ENCODE assay signal across 1 cellular context in the genomic region with DNA sequence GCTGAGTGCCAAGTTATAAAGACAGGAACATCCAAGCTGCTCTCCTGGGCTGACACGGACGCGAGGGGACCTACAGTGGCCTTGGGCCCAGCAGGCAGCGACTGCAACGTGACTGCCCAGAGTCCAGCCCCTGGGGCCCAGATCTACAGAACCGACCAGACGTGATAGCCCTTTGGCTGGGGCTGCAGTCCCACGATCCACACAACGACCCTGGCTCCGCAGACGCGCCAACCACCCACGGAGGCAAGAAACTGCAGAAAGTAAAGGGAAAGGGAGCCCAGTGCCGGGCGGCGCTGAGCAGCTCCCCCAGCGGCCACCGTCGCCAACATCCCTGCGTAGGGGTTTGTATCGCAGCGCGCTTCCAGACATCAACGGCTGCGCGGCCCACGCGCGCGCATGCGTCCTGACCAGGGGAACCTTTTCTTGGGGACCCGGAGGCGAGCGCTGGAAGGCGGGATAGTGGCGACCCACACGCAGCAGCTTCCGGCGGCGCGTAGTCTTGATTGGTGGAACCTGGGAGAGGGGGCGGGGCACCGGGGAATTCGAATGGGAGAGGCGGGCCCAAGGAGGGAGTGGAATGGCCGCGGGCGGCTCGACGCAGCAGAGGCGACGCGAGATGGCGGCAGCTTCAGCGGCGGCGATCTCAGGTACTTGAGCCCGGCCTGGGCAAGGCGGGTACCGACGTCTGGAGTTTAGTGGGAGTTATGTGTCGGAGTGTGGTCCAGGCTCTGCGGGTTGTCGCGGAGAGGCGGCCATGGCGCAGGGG.
TF ChIP-seq lines count a peak whose summit lies in the region.

A gene (plus strand): TSS at position 569 of the 766 bp plus-strand sequence. CDS start 9 bp downstream, at position 578.

TF ChIP-seq in HepG2, 621 proteins besides CTCF, POLR2A, EP300 and RAD21 (continued from another document and continues in another):
- TF ChIP-seq RXRA (CRISPR knock-in tag; IDR thresholded peaks at IDR 0.05) (peak; percentile 67; the same call in 1 of the 2 replicates), ZNF558 (CRISPR knock-in tag; IDR thresholded peaks at IDR 0.05; ENCODE audit: borderline replicate concordance) (peak; percentile 81; the same call in 1 of the 2 replicates), SMARCC2 (IDR thresholded peaks at IDR 0.05) (no peak), MZF1 (CRISPR knock-in tag; IDR thresholded peaks at IDR 0.05; ENCODE audit: borderline replicate concordance) (no peak; the same call in 1 of the 2 replicates), ISX (CRISPR knock-in tag; conservative IDR thresholded peaks at IDR 0.05) (0 out of 2 replicates have a peak, but pooled peaks have one; percentile 52), KDM5A (IDR thresholded peaks at IDR 0.05; ENCODE audit: borderline replicate concordance, low read length) (peak; percentile 92), JDP2 (CRISPR knock-in tag; IDR thresholded peaks at IDR 0.05; ENCODE audit: borderline replicate concordance) (no peak), GTF2F1 (IDR thresholded peaks at IDR 0.05; ENCODE audit: low read length) (0 out of 2 replicates have a peak, but pooled peaks have one; percentile 20), CHD2 (IDR thresholded peaks at IDR 0.05; ENCODE audit: low read depth, low read length) (peak; percentile 65; the same call in 1 of the 2 replicates), SAFB2 (CRISPR knock-in tag; IDR thresholded peaks at IDR 0.05; ENCODE audit: borderline replicate concordance, low read depth) (peak; percentile 92; the same call in 1 of the 2 replicates), GZF1 (CRISPR knock-in tag; IDR thresholded peaks at IDR 0.05) (no peak), ZNF737 (CRISPR knock-in tag; IDR thresholded peaks at IDR 0.05; ENCODE audit: borderline replicate concordance) (no peak), ZNF234 (CRISPR knock-in tag; conservative IDR thresholded peaks at IDR 0.05) (peak; percentile 62; the same call in 1 of the 2 replicates), NCOA1 (CRISPR knock-in tag; IDR thresholded peaks at IDR 0.05) (peak; percentile 83; the same call in 1 of the 2 replicates), HDAC1 (CRISPR knock-in tag; IDR thresholded peaks at IDR 0.05) (peak; percentile 98), ZNF550 (CRISPR knock-in tag; IDR thresholded peaks at IDR 0.05; ENCODE audit: borderline replicate concordance) (0 out of 2 replicates have a peak, but pooled peaks have one; percentile 72), ZNF225 (CRISPR knock-in tag; IDR thresholded peaks at IDR 0.05) (peak; percentile 30; the same call in 1 of the 2 replicates), ZNF232 (CRISPR knock-in tag; IDR thresholded peaks at IDR 0.05; ENCODE audit: borderline replicate concordance) (no peak), SP5 (CRISPR knock-in tag; IDR thresholded peaks at IDR 0.05; ENCODE audit: borderline replicate concordance, low read depth) (peak; percentile 99), REXO4 (CRISPR knock-in tag; IDR thresholded peaks at IDR 0.05; ENCODE audit: borderline replicate concordance) (no peak), NFYC (CRISPR knock-in tag; IDR thresholded peaks at IDR 0.05) (peak; percentile 96), MIER3 (CRISPR knock-in tag; IDR thresholded peaks at IDR 0.05; ENCODE audit: borderline replicate concordance) (peak; percentile 72), DNMT3B (CRISPR knock-in tag; conservative IDR thresholded peaks at IDR 0.05) (no peak), PHB2 (IDR thresholded peaks at IDR 0.05; ENCODE audit: partially characterized antibody) (no peak), NFIC (IDR thresholded peaks at IDR 0.05; ENCODE audit: low read length) (no peak)
- TF ChIP-seq, protein P1, sequence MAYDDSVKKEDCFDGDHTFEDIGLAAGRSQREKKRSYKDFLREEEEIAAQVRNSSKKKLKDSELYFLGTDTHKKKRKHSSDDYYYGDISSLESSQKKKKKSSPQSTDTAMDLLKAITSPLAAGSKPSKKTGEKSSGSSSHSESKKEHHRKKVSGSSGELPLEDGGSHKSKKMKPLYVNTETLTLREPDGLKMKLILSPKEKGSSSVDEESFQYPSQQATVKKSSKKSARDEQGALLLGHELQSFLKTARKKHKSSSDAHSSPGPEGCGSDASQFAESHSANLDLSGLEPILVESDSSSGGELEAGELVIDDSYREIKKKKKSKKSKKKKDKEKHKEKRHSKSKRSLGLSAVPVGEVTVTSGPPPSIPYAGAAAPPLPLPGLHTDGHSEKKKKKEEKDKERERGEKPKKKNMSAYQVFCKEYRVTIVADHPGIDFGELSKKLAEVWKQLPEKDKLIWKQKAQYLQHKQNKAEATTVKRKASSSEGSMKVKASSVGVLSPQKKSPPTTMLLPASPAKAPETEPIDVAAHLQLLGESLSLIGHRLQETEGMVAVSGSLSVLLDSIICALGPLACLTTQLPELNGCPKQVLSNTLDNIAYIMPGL (CRISPR knock-in tag; IDR thresholded peaks at IDR 0.05; ENCODE audit: borderline replicate concordance in 1 of 2, low read depth in 1 of 2) = peak; percentile 99
- TF ChIP-seq, protein P2, sequence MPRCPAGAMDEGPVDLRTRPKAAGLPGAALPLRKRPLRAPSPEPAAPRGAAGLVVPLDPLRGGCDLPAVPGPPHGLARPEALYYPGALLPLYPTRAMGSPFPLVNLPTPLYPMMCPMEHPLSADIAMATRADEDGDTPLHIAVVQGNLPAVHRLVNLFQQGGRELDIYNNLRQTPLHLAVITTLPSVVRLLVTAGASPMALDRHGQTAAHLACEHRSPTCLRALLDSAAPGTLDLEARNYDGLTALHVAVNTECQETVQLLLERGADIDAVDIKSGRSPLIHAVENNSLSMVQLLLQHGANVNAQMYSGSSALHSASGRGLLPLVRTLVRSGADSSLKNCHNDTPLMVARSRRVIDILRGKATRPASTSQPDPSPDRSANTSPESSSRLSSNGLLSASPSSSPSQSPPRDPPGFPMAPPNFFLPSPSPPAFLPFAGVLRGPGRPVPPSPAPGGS (CRISPR knock-in tag; IDR thresholded peaks at IDR 0.05) = 0 out of 2 replicates have a peak, but pooled peaks have one; percentile 42
- TF ChIP-seq, protein P3, sequence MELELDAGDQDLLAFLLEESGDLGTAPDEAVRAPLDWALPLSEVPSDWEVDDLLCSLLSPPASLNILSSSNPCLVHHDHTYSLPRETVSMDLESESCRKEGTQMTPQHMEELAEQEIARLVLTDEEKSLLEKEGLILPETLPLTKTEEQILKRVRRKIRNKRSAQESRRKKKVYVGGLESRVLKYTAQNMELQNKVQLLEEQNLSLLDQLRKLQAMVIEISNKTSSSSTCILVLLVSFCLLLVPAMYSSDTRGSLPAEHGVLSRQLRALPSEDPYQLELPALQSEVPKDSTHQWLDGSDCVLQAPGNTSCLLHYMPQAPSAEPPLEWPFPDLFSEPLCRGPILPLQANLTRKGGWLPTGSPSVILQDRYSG (CRISPR knock-in tag; IDR thresholded peaks at IDR 0.05) = no peak; the same call in none of the 2 replicates
- TF ChIP-seq, protein P4, sequence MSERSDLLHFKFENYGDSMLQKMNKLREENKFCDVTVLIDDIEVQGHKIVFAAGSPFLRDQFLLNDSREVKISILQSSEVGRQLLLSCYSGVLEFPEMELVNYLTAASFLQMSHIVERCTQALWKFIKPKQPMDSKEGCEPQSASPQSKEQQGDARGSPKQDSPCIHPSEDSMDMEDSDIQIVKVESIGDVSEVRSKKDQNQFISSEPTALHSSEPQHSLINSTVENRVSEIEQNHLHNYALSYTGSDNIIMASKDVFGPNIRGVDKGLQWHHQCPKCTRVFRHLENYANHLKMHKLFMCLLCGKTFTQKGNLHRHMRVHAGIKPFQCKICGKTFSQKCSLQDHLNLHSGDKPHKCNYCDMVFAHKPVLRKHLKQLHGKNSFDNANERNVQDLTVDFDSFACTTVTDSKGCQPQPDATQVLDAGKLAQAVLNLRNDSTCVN (CRISPR knock-in tag; IDR thresholded peaks at IDR 0.05; ENCODE audit: borderline replicate concordance) = peak; percentile 55; the same call in 1 of the 2 replicates
- TF ChIP-seq, protein P5, sequence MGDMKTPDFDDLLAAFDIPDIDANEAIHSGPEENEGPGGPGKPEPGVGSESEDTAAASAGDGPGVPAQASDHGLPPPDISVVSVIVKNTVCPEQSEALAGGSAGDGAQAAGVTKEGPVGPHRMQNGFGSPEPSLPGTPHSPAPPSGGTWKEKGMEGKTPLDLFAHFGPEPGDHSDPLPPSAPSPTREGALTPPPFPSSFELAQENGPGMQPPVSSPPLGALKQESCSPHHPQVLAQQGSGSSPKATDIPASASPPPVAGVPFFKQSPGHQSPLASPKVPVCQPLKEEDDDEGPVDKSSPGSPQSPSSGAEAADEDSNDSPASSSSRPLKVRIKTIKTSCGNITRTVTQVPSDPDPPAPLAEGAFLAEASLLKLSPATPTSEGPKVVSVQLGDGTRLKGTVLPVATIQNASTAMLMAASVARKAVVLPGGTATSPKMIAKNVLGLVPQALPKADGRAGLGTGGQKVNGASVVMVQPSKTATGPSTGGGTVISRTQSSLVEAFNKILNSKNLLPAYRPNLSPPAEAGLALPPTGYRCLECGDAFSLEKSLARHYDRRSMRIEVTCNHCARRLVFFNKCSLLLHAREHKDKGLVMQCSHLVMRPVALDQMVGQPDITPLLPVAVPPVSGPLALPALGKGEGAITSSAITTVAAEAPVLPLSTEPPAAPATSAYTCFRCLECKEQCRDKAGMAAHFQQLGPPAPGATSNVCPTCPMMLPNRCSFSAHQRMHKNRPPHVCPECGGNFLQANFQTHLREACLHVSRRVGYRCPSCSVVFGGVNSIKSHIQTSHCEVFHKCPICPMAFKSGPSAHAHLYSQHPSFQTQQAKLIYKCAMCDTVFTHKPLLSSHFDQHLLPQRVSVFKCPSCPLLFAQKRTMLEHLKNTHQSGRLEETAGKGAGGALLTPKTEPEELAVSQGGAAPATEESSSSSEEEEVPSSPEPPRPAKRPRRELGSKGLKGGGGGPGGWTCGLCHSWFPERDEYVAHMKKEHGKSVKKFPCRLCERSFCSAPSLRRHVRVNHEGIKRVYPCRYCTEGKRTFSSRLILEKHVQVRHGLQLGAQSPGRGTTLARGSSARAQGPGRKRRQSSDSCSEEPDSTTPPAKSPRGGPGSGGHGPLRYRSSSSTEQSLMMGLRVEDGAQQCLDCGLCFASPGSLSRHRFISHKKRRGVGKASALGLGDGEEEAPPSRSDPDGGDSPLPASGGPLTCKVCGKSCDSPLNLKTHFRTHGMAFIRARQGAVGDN (CRISPR knock-in tag; IDR thresholded peaks at IDR 0.05) = peak; percentile 97
- TF ChIP-seq, protein P6, sequence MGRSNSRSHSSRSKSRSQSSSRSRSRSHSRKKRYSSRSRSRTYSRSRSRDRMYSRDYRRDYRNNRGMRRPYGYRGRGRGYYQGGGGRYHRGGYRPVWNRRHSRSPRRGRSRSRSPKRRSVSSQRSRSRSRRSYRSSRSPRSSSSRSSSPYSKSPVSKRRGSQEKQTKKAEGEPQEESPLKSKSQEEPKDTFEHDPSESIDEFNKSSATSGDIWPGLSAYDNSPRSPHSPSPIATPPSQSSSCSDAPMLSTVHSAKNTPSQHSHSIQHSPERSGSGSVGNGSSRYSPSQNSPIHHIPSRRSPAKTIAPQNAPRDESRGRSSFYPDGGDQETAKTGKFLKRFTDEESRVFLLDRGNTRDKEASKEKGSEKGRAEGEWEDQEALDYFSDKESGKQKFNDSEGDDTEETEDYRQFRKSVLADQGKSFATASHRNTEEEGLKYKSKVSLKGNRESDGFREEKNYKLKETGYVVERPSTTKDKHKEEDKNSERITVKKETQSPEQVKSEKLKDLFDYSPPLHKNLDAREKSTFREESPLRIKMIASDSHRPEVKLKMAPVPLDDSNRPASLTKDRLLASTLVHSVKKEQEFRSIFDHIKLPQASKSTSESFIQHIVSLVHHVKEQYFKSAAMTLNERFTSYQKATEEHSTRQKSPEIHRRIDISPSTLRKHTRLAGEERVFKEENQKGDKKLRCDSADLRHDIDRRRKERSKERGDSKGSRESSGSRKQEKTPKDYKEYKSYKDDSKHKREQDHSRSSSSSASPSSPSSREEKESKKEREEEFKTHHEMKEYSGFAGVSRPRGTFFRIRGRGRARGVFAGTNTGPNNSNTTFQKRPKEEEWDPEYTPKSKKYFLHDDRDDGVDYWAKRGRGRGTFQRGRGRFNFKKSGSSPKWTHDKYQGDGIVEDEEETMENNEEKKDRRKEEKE (IDR thresholded peaks at IDR 0.05) = no peak
- TF ChIP-seq, protein P7, sequence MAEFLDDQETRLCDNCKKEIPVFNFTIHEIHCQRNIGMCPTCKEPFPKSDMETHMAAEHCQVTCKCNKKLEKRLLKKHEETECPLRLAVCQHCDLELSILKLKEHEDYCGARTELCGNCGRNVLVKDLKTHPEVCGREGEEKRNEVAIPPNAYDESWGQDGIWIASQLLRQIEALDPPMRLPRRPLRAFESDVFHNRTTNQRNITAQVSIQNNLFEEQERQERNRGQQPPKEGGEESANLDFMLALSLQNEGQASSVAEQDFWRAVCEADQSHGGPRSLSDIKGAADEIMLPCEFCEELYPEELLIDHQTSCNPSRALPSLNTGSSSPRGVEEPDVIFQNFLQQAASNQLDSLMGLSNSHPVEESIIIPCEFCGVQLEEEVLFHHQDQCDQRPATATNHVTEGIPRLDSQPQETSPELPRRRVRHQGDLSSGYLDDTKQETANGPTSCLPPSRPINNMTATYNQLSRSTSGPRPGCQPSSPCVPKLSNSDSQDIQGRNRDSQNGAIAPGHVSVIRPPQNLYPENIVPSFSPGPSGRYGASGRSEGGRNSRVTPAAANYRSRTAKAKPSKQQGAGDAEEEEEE (CRISPR knock-in tag; IDR thresholded peaks at IDR 0.05; ENCODE audit: borderline replicate concordance) = no peak
- TF ChIP-seq, protein P8, sequence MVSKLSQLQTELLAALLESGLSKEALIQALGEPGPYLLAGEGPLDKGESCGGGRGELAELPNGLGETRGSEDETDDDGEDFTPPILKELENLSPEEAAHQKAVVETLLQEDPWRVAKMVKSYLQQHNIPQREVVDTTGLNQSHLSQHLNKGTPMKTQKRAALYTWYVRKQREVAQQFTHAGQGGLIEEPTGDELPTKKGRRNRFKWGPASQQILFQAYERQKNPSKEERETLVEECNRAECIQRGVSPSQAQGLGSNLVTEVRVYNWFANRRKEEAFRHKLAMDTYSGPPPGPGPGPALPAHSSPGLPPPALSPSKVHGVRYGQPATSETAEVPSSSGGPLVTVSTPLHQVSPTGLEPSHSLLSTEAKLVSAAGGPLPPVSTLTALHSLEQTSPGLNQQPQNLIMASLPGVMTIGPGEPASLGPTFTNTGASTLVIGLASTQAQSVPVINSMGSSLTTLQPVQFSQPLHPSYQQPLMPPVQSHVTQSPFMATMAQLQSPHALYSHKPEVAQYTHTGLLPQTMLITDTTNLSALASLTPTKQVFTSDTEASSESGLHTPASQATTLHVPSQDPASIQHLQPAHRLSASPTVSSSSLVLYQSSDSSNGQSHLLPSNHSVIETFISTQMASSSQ (IDR thresholded peaks at IDR 0.05; ENCODE audit: low read depth) = no peak
- TF ChIP-seq, protein P8 (CRISPR knock-in tag; IDR thresholded peaks at IDR 0.05; ENCODE audit: borderline replicate concordance) = peak; percentile 60
